Comparison of ENCODE assay signal across 24 cellular contexts in genomic region chr13:39943711-39944110, GRCh38.
A peak's percentile ranks its signal among the peaks of the same experiment; 100 is the strongest.
DNase-seq lines count a peak whose midpoint lies in the region; ATAC-seq and TF ChIP-seq lines count a peak whose summit lies in the region.
"Had no signal": no experiment of that assay in that cellular context is flagged by ENCODE, and none has a peak within 500 bp of the region (broad histone marks: within the 10 kb centered on the region; RNA-seq: fewer than 3 reads in every experiment).

No MANE protein-coding gene starts in this region.

- dilution Hi-C loops in mammary epithelial cell (cut with HindIII; ENCODE audit: low sequenced_read_pairs): no loop called here

- H3K4me2 ChIP-seq in OCI-LY3 (ENCODE audit: low read length) (peak overlapping the region; percentile 4; the same call in 1 of the 2 replicates), mammary epithelial cell (ENCODE audit: insufficient read depth, low read depth, low read length) (no peak overlapping the region), skeletal muscle satellite cell (ENCODE audit: low read length) (no peak overlapping the region)
- H3K4me2 ChIP-seq: A549, PC-9 had no signal

- intact Hi-C loops in mammary epithelial cell (cut with micrococcal nuclease): loop anchor here (1.0 to 10.0 kb wide), 6 partner anchors 117 to 740 kb away; no protein-coding TSS in a partner anchor

- H3K79me2 ChIP-seq in OCI-LY3 (ENCODE audit: low read length) (no peaks in the 10 kb centered on the region), mammary epithelial cell (ENCODE audit: insufficient read depth, low read length) (no peaks in the 10 kb centered on the region)

- no peak overlapping the region for H3K9ac ChIP-seq in OCI-LY3 (ENCODE audit: low read length)
- H3K9ac ChIP-seq in mammary epithelial cell (ENCODE audit: insufficient read depth, low read length): no peak overlapping the region
- peak overlapping the region; percentile 26 for H3K9ac ChIP-seq in skeletal muscle satellite cell (ENCODE audit: low read depth, low read length)

- no peak overlapping the region for H2AFZ ChIP-seq in OCI-LY3 (ENCODE audit: low read depth, low read length)
- H2AFZ ChIP-seq in mammary epithelial cell (ENCODE audit: low read depth, low read length): no peak overlapping the region
- H2AFZ ChIP-seq: PC-9 had no signal

- 13% methylated on average over 6 of the region's 6 CpGs for WGBS in mammary epithelial cell (ENCODE audit: low coverage, missing lambda C conversion rate)

- no peaks in the 10 kb centered on the region for H3K36me3 ChIP-seq in OCI-LY3 (replicated peaks; ENCODE audit: low read depth, low read length)
- no peaks in the 10 kb centered on the region for H3K36me3 ChIP-seq in mammary epithelial cell (ENCODE audit: insufficient read depth, low read length)
- no peaks in the 10 kb centered on the region for H3K36me3 ChIP-seq in skeletal muscle satellite cell (ENCODE audit: insufficient read depth, low read length)

- no TSS peak for BruUV-seq in mammary epithelial cell (replicated peaks; lab: Mats Ljungman, UMichigan)

- DNase-seq in mammary epithelial cell (no peak), foreskin keratinocyte (peak in 1 of 2 donors; percentile 60), NCI-H2171 (lab: John Stamatoyannopoulos, UW) (no peak)
- DNase-seq: C1 segment of cervical spinal cord; CD4-positive, alpha-beta memory T cell; COR-L47; DMS53; Kasumi-1; MV-4-11; NCI-H1105; NCI-H1436 treated with DMSO at 0.1 percent for 48 hours; NCI-H187 treated with DMSO at 0.1 percent for 48 hours; NCI-H446; NCI-H524 treated with DMSO at 0.1 percent for 48 hours; NCI-H774; PC-9; RPMI8226; SHP77 had no signal

- ATAC-seq in foreskin keratinocyte (peak; percentile 43), GM21619 (IDR thresholded peaks at IDR 0.05; ENCODE audit: unreplicated experiment) (no peak), HG03442 (IDR thresholded peaks at IDR 0.05; ENCODE audit: unreplicated experiment) (no peak)

- H3K4me3 ChIP-seq in OCI-LY3 (ENCODE audit: low read length) (no peak overlapping the region), mammary epithelial cell (replicated peaks in 1 of 3; ENCODE audit: insufficient read depth in 1 of 3, low read depth in 2 of 3, low read length in 3 of 3) (no peak overlapping the region), skeletal muscle satellite cell (ENCODE audit: low read length) (no peak overlapping the region)
- H3K4me3 ChIP-seq: A549, K562, PC-9 had no signal

- H3K9me3 ChIP-seq in OCI-LY3 (ENCODE audit: insufficient read depth, low read length) (no peaks in the 10 kb centered on the region), mammary epithelial cell (replicated peaks; ENCODE audit: insufficient read depth, low read length) (no peaks in the 10 kb centered on the region), skeletal muscle satellite cell (replicated peaks; ENCODE audit: low read length) (no peaks in the 10 kb centered on the region)
- H3K9me3 ChIP-seq: A549 had no signal

- CTCF ChIA-PET in mammary epithelial cell (lab: Charles Lee; ENCODE audit: low non-redundant PET): no interaction called here

- in situ Hi-C loops in mammary epithelial cell (cut with MboI; ENCODE audit: low sequenced_read_pairs in 2 of 2): loop anchor here (25.0 kb wide), 1 partner anchor 744 kb away; no protein-coding TSS in a partner anchor

- H3K27me3 ChIP-seq in OCI-LY3 (ENCODE audit: low read depth, low read length) (peaks cover 15% of the 10 kb centered on the region), mammary epithelial cell (ENCODE audit: insufficient read depth, low read length) (no peaks in the 10 kb centered on the region), foreskin keratinocyte (no peaks in the 10 kb centered on the region), skeletal muscle satellite cell (ENCODE audit: control insufficient read depth, insufficient read depth, low read length) (no peaks in the 10 kb centered on the region)

- H3K27ac ChIP-seq in OCI-LY3 (ENCODE audit: low read length) (no peak overlapping the region), mammary epithelial cell (ENCODE audit: insufficient read depth, low read depth, low read length) (peak overlapping the region; percentile 14), foreskin keratinocyte (peak overlapping the region; percentile 34)
- H3K27ac ChIP-seq: A549, PC-9 had no signal

- TF ChIP-seq CTCF in OCI-LY3 (IDR thresholded peaks at IDR 0.05; ENCODE audit: low read depth, low read length) (no peak), mammary epithelial cell (conservative IDR thresholded peaks at IDR 0.05 in 1 of 2, IDR thresholded peaks at IDR 0.05 in 1 of 2; ENCODE audit: extremely low read depth in 1 of 2, insufficient read depth in 1 of 2, low read depth in 1 of 2, low read length in 2 of 2) (no peak), foreskin keratinocyte (conservative IDR thresholded peaks at IDR 0.05) (no peak)

- H4K20me1 ChIP-seq in OCI-LY3 (ENCODE audit: insufficient read depth, low read length): no peaks in the 10 kb centered on the region
- H4K20me1 ChIP-seq in mammary epithelial cell (ENCODE audit: insufficient read depth, low read length): no peaks in the 10 kb centered on the region

- H3K4me1 ChIP-seq in OCI-LY3 (ENCODE audit: low read length) (peaks cover 16% of the 10 kb centered on the region), mammary epithelial cell (ENCODE audit: insufficient read depth, low read length) (peaks cover 8% of the 10 kb centered on the region), foreskin keratinocyte (no peaks in the 10 kb centered on the region), skeletal muscle satellite cell (ENCODE audit: control insufficient read depth, insufficient read depth, low read length) (peaks cover 7% of the 10 kb centered on the region)
- H3K4me1 ChIP-seq: A549 had no signal
